18 cellular contexts compared by ENCODE assay signal in the genomic region with DNA sequence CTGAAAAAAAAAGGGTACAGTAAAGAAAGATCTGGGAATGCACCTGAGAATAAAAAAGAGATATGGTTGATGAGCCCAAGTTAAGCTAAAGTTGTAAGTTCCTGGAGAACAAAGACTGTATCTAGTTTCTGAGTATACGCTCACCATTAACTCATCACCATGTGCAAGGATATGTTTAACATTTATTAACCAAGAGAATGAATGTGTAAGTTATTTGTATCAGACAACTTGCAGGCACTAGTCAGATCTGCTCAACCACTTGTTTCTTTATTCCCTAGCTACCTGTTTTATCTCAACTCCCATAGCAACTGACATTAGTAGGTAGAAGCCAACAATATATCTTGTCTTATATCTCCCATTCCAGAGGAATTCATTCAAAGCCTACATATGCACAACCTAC.
"Had no signal": no experiment of that assay in that cellular context is flagged by ENCODE, and none has a peak within 500 bp of the region (broad histone marks: within the 10 kb centered on the region; RNA-seq: fewer than 3 reads in every experiment).

No MANE protein-coding gene starts in this region.

- H3K27me3 Mint-ChIP-seq: activated naive CD8-positive, alpha-beta T cell had no signal

- DNase-seq: activated CD4-positive, alpha-beta T cell treated with anti-CD3 and anti-CD28 coated beads, Interleukin-2, amount 50 U/mL, for 1 hour; activated CD4-positive, CD25-positive, alpha-beta regulatory T cell treated with anti-CD3 and anti-CD28 coated beads, Interleukin-2, amount 50 U/mL, for 72 hours; activated gamma-delta T cell; cerebellar nuclear complex; cortex of kidney; gastrocnemius medialis; head of caudate nucleus; left ventricle myocardium inferior; mammary epithelial cell; midbrain; sigmoid colon; stimulated activated CD4-positive, alpha-beta T cell treated with anti-CD3 and anti-CD28 coated beads, Interleukin-4, amount 100 ng/mL, for 4 hours; upper lobe of right lung had no signal

- ATAC-seq: esophagus mucosa; gastrocnemius medialis; stimulated activated memory B cell treated with anti-CD40 and anti-IgM and Interleukin-4, amounts not matched to agents 10 μg/mL and 1 μg/mL and 100 μg/mL, for 72 hours; upper lobe of right lung had no signal

- H3K9me3 ChIP-seq: gastrocnemius medialis, left ventricle myocardium inferior, sigmoid colon, upper lobe of right lung had no signal

- H3K4me3 Mint-ChIP-seq: activated naive CD8-positive, alpha-beta T cell; nephron; stimulated activated memory B cell treated with anti-CD40 and anti-IgM and Interleukin-4, amounts not matched to agents 10 μg/mL and 1 μg/mL and 100 μg/mL, for 72 hours had no signal

- H3K4me3 ChIP-seq: gastrocnemius medialis, left ventricle myocardium inferior, sigmoid colon, upper lobe of right lung had no signal

- H3K4me1 ChIP-seq: gastrocnemius medialis, left ventricle myocardium inferior, sigmoid colon, upper lobe of right lung had no signal

- H3K27ac ChIP-seq: gastrocnemius medialis, left ventricle myocardium inferior, sigmoid colon, upper lobe of right lung, VCaP had no signal

- H3K36me3 Mint-ChIP-seq: activated naive CD8-positive, alpha-beta T cell; stimulated activated memory B cell treated with anti-CD40 and anti-IgM and Interleukin-4, amounts not matched to agents 10 μg/mL and 1 μg/mL and 100 μg/mL, for 72 hours had no signal

- H3K27ac Mint-ChIP-seq: activated naive CD8-positive, alpha-beta T cell; nephron; stimulated activated memory B cell treated with anti-CD40 and anti-IgM and Interleukin-4, amounts not matched to agents 10 μg/mL and 1 μg/mL and 100 μg/mL, for 72 hours had no signal

- H3K9me3 Mint-ChIP-seq: nephron had no signal

- H3K27me3 ChIP-seq: gastrocnemius medialis, sigmoid colon, upper lobe of right lung had no signal

- H3K36me3 ChIP-seq: gastrocnemius medialis, left ventricle myocardium inferior, sigmoid colon, upper lobe of right lung had no signal

- H3K4me1 Mint-ChIP-seq: nephron; stimulated activated memory B cell treated with anti-CD40 and anti-IgM and Interleukin-4, amounts not matched to agents 10 μg/mL and 1 μg/mL and 100 μg/mL, for 72 hours had no signal
